8 cellular contexts compared by ENCODE assay signal in the genomic region with DNA sequence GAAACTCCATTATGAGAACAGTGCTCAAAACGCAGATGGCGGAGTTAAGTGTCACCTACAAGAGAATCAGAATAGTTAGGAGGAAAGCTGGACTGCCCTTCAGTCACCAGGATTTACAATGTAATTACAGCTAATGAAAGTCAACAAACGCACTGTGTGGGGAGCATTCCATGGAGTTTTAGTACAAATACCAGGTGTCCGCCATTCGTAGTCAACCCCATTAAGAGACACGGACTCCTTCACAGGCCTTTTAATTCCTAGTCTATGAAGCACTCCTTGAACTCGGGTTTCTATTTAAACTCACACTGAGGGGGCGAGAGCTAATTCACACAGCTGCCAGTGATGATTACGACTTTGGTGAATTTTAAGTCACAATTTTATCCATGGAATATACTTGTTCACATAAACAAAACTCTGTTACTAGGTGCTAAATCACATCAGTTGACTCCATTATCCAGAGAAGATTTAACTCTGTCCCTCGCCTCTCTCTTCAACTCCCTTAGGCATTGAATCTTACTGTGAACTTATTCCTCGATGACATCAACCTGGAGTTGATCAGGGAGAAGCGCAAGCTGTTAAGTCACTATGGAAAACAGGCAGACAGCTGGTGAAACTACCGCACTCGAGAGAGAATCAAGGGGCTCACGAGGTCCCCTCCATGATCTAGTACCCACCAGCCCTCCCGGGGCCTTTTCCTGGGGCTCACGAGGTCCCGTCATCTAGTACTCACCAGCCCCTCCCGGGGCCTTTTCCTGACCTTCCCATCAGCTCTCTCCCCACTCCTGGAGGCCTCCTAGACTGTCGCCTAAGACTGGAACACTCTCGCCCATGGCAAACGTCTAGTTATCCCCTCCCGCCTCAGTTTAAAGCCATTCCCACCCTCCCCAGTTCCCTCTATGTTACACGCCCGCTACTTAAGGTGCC. TPM values are rescaled to one million over a fixed set of nuclear protein-coding genes. Genes with fewer than 3 reads are reported as not detected.
A peak's percentile ranks its signal among the peaks of the same experiment; 100 is the strongest.
DNase-seq lines count a peak whose midpoint lies in the region; ATAC-seq and TF ChIP-seq lines count a peak whose summit lies in the region.

No MANE protein-coding gene starts in this region.

- peaks cover 18% of the 10 kb centered on the region for H3K4me1 Mint-ChIP-seq in nephron

- H3K9me3 ChIP-seq in BLaER1: no peaks in the 10 kb centered on the region

- peak overlapping the region; percentile 89 for H3K4me3 ChIP-seq in BLaER1
- H3K4me3 ChIP-seq in dorsolateral prefrontal cortex: peak overlapping the region; percentile 38 to 100 (median 79)

- TF ChIP-seq CTCF in dorsolateral prefrontal cortex (IDR thresholded peaks at IDR 0.05 in 54 of 56, conservative IDR thresholded peaks at IDR 0.05 in 2 of 56; ENCODE audit: low read depth in 1 of 56, partially characterized antibody in 56 of 56): no peak
- no peak for TF ChIP-seq CTCF in nephron (IDR thresholded peaks at IDR 0.05; ENCODE audit: unreplicated experiment in 3 of 3)

- H3K4me1 ChIP-seq in BLaER1: peaks cover 23% of the 10 kb centered on the region

- H3K4me3 Mint-ChIP-seq in nephron: peak overlapping the region; percentile 87 to 93 (median 92)

- H3K27me3 ChIP-seq in BLaER1: no peaks in the 10 kb centered on the region
- H3K27me3 ChIP-seq in dorsolateral prefrontal cortex: no peaks in the 10 kb centered on the region

- H3K9me3 Mint-ChIP-seq in nephron: no peaks in the 10 kb centered on the region

- intact Hi-C loops in dorsolateral prefrontal cortex (cut with DNase I): loop anchor here in 1 of 2 donors (10.0 kb wide), 1 partner anchor 174 kb away; a partner anchor contains a TSS

- peak overlapping the region; percentile 88 for H3K9ac ChIP-seq in BLaER1

- DNase-seq in NCI-H1417 treated with DMSO at 0.1 percent for 48 hours (lab: John Stamatoyannopoulos, UW) (peak; percentile 72), dorsolateral prefrontal cortex (no peak), HCEC 1CT (no peak), NCI-H526 treated with DMSO at 0.1 percent for 48 hours (lab: John Stamatoyannopoulos, UW) (no peak)

- H3K36me3 Mint-ChIP-seq in nephron (ENCODE audit: low read depth): peaks cover 25% of the 10 kb centered on the region

- no peaks in the 10 kb centered on the region for H3K27me3 Mint-ChIP-seq in nephron (ENCODE audit: low read depth)

- peak overlapping the region in 2 of 3 experiments; percentile 78 to 90 for H3K27ac Mint-ChIP-seq in nephron

- H3K36me3 ChIP-seq in BLaER1: peaks cover 55% of the 10 kb centered on the region

- peaks cover 15% of the 10 kb centered on the region; the same call in 1 of the 2 replicates for H4K20me1 ChIP-seq in BLaER1

- peak overlapping the region; percentile 97 for H3K4me2 ChIP-seq in BLaER1

- H3K27ac ChIP-seq in BLaER1 (peak overlapping the region; percentile 70), dorsolateral prefrontal cortex (peak overlapping the region in 13 of 59 donors; percentile 9 to 100 (median 57))

- ATAC-seq in GM19351 (IDR thresholded peaks at IDR 0.05; ENCODE audit: unreplicated experiment): no peak
- no peak for ATAC-seq in GM18858 (IDR thresholded peaks at IDR 0.05; ENCODE audit: unreplicated experiment)

RNA-seq across cellular contexts. Expression of a gene that starts 1.5 kb away (rescaled TPM):
- 100 to 1,000 TPM in 3 of 120 experiments, 10 to 100 TPM in 117; 29.9 to 140 (median 46.0) TPM for total RNA-seq in dorsolateral prefrontal cortex
